ENCODE assay signal across 34 cellular contexts in the genomic region with DNA sequence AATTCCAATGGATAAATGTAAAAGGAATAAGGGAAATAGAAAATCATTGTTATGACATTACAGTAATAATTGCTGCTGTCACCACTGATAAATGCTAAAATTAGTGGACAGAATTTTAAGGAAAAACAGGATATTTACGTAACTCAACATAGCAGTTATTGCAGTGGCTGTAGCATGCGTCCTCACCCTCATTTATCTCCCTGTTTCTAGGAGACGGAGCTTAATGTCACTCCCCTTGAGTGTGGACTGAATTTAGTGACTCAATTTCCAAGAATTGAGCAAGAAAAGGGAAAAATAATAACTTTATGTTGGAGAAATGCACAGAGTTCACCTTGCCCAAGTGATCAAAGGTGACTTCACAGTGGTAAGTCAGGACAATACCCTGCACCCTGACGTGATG.
"Had no signal": no experiment of that assay in that cellular context is flagged by ENCODE, and none has a peak within 500 bp of the region (broad histone marks: within the 10 kb centered on the region; RNA-seq: fewer than 3 reads in every experiment).

No MANE protein-coding gene starts in this region.

- ATAC-seq: activated naive CD8-positive, alpha-beta T cell treated with anti-CD3 and anti-CD28 coated beads, Interleukin-2, amount 50 U/mL, for 24 hours; activated T-cell treated with anti-CD3 and anti-CD28 coated beads, Interleukin-2, amount 50 U/mL, for 72 hours; esophagus mucosa; WTC11 had no signal

- H3K4me3 Mint-ChIP-seq: activated CD4-positive, alpha-beta memory T cell treated with anti-CD3 and anti-CD28 coated beads, Interleukin-2, amount 10 ng/mL, durations not matched to agents 7 days and 5 days; activated CD4-positive, alpha-beta T cell treated with anti-CD3 and anti-CD28 coated beads, Interleukin-2, amount 10 ng/mL, durations not matched to agents 7 days and 5 days; activated naive CD4-positive, alpha-beta T cell treated with anti-CD3 and anti-CD28 coated beads, Interleukin-2, amount 10 ng/mL, durations not matched to agents 7 days and 5 days; activated naive CD8-positive, alpha-beta T cell treated with anti-CD3 and anti-CD28 coated beads for 36 hours; activated naive CD8-positive, alpha-beta T cell treated with anti-CD3 and anti-CD28 coated beads, Interleukin-2, amount 50 U/mL, for 24 hours; activated T-cell treated with anti-CD3 and anti-CD28 coated beads, Interleukin-2, amount 50 U/mL, for 24 hours; activated T-cell treated with anti-CD3 and anti-CD28 coated beads, Interleukin-2, amount 50 U/mL, for 72 hours; brain; dendritic cell treated with granulocyte-macrophage colony-stimulating factor and Interleukin-4, amounts not matched to agents 40 ng/mL and 50 ng/mL, for 4 days; endodermal cell; WTC11 had no signal

- H3K27ac ChIP-seq: adrenal gland, ascending aorta, breast epithelium, cardiac muscle cell, colonic mucosa, dorsolateral prefrontal cortex, VCaP had no signal

- H3K4me3 ChIP-seq: adrenal gland, ascending aorta, breast epithelium, cardiac muscle cell, colonic mucosa, dorsolateral prefrontal cortex had no signal

- H3K36me3 Mint-ChIP-seq: activated naive CD4-positive, alpha-beta T cell treated with anti-CD3 and anti-CD28 coated beads, Interleukin-2, amount 10 ng/mL, durations not matched to agents 7 days and 5 days; activated naive CD8-positive, alpha-beta T cell treated with anti-CD3 and anti-CD28 coated beads for 36 hours; brain had no signal

- H3K27me3 ChIP-seq: adrenal gland, ascending aorta, breast epithelium, cardiac muscle cell, colonic mucosa had no signal

- H3K36me3 ChIP-seq: adrenal gland, ascending aorta, breast epithelium, cardiac muscle cell, colonic mucosa had no signal

- H3K27ac Mint-ChIP-seq: activated CD4-positive, alpha-beta memory T cell treated with anti-CD3 and anti-CD28 coated beads, Interleukin-2, amount 10 ng/mL, durations not matched to agents 7 days and 5 days; activated CD4-positive, alpha-beta T cell treated with anti-CD3 and anti-CD28 coated beads, Interleukin-2, amount 10 ng/mL, durations not matched to agents 7 days and 5 days; activated naive CD4-positive, alpha-beta T cell treated with anti-CD3 and anti-CD28 coated beads, Interleukin-2, amount 10 ng/mL, durations not matched to agents 7 days and 5 days; activated naive CD8-positive, alpha-beta T cell treated with anti-CD3 and anti-CD28 coated beads for 36 hours; activated naive CD8-positive, alpha-beta T cell treated with anti-CD3 and anti-CD28 coated beads, Interleukin-2, amount 50 U/mL, for 24 hours; activated T-cell treated with anti-CD3 and anti-CD28 coated beads, Interleukin-2, amount 50 U/mL, for 24 hours; activated T-cell treated with anti-CD3 and anti-CD28 coated beads, Interleukin-2, amount 50 U/mL, for 72 hours; dendritic cell treated with granulocyte-macrophage colony-stimulating factor and Interleukin-4, amounts not matched to agents 40 ng/mL and 50 ng/mL, for 4 days; endodermal cell; WTC11 had no signal

- H3K9me3 ChIP-seq: adrenal gland, ascending aorta, breast epithelium, colonic mucosa had no signal

- H3K4me1 ChIP-seq: breast epithelium, colonic mucosa had no signal

- H3K9me3 Mint-ChIP-seq: activated CD4-positive, alpha-beta memory T cell treated with anti-CD3 and anti-CD28 coated beads, Interleukin-2, amount 10 ng/mL, durations not matched to agents 7 days and 5 days; activated CD4-positive, alpha-beta T cell treated with anti-CD3 and anti-CD28 coated beads, Interleukin-2, amount 10 ng/mL, durations not matched to agents 7 days and 5 days; activated naive CD4-positive, alpha-beta T cell treated with anti-CD3 and anti-CD28 coated beads, Interleukin-2, amount 10 ng/mL, durations not matched to agents 7 days and 5 days; activated naive CD8-positive, alpha-beta T cell treated with anti-CD3 and anti-CD28 coated beads for 36 hours; activated naive CD8-positive, alpha-beta T cell treated with anti-CD3 and anti-CD28 coated beads, Interleukin-2, amount 50 U/mL, for 24 hours; activated T-cell treated with anti-CD3 and anti-CD28 coated beads, Interleukin-2, amount 50 U/mL, for 24 hours; activated T-cell treated with anti-CD3 and anti-CD28 coated beads, Interleukin-2, amount 50 U/mL, for 72 hours; dendritic cell treated with granulocyte-macrophage colony-stimulating factor and Interleukin-4, amounts not matched to agents 40 ng/mL and 50 ng/mL, for 4 days had no signal

- DNase-seq: activated CD4-positive, alpha-beta memory T cell treated with anti-CD3 and anti-CD28 coated beads, Interleukin-2, amount 10 ng/mL, durations not matched to agents 7 days and 5 days; activated CD4-positive, alpha-beta T cell treated with anti-CD3 and anti-CD28 coated beads for 1 hour; activated CD4-positive, alpha-beta T cell treated with anti-CD3 and anti-CD28 coated beads for 4 hours; activated CD4-positive, alpha-beta T cell treated with anti-CD3 and anti-CD28 coated beads, Interleukin-2, amount 10 ng/mL, durations not matched to agents 7 days and 5 days; activated CD4-positive, alpha-beta T cell treated with anti-CD3 and anti-CD28 coated beads, Interleukin-2, amount 50 U/mL, for 4 hours; activated CD8-positive, alpha-beta memory T cell treated with anti-CD3 and anti-CD28 coated beads, Interleukin-2, amount 50 U/mL, for 48 hours; activated gamma-delta T cell; activated naive CD4-positive, alpha-beta T cell; activated naive CD4-positive, alpha-beta T cell treated with anti-CD3 and anti-CD28 coated beads, Interleukin-2, amount 10 ng/mL, durations not matched to agents 7 days and 5 days; activated naive CD8-positive, alpha-beta T cell treated with anti-CD3 and anti-CD28 coated beads for 36 hours; activated naive CD8-positive, alpha-beta T cell treated with anti-CD3 and anti-CD28 coated beads, Interleukin-2, amount 50 U/mL, for 24 hours; activated T-cell treated with anti-CD3 and anti-CD28 coated beads for 4 hours; activated T-cell treated with anti-CD3 and anti-CD28 coated beads, Interleukin-2, amount 50 U/mL, for 24 hours; activated T-cell treated with anti-CD3 and anti-CD28 coated beads, Interleukin-2, amount 50 U/mL, for 72 hours; adrenal gland; central memory CD4-positive, alpha-beta T cell; cerebellar nuclear complex; colonic mucosa; dorsolateral prefrontal cortex; effector memory CD4-positive, alpha-beta T cell; endodermal cell; foreskin fibroblast; head of caudate nucleus; hippocampal formation; T-helper 1 cell; T-helper 2 cell had no signal
